8 cellular contexts compared by ENCODE assay signal in genomic region chr6:71349395-71349794, GRCh38.
DNase-seq lines count a peak whose midpoint lies in the region; ATAC-seq, FAIRE-seq and TF ChIP-seq lines count a peak whose summit lies in the region.

No MANE protein-coding gene starts in this region.

- no peaks in the 10 kb centered on the region for H3K36me3 ChIP-seq in A673 (ENCODE audit: insufficient read depth, low read length, poor library complexity, severe bottlenecking)
- H3K36me3 ChIP-seq in OCI-LY1 (ENCODE audit: insufficient read depth, low read length) = no peaks in the 10 kb centered on the region
- no peaks in the 10 kb centered on the region for H3K36me3 ChIP-seq in pancreas

- ATAC-seq in pancreas = peak in 3 of 4 donors; percentile 30 to 66 (median 62)
- ATAC-seq in HG03095 (IDR thresholded peaks at IDR 0.05; ENCODE audit: unreplicated experiment) = no peak
- no peak for ATAC-seq in HG03520 (IDR thresholded peaks at IDR 0.05; ENCODE audit: unreplicated experiment)

- TF ChIP-seq CTCF in A673 (conservative IDR thresholded peaks at IDR 0.05; ENCODE audit: low read depth, low read length) = peak; percentile 72
- peak; percentile 54 for TF ChIP-seq CTCF in GM13977 (IDR thresholded peaks at IDR 0.05; ENCODE audit: extremely low read depth, insufficient read depth, missing control alignments)
- TF ChIP-seq CTCF in OCI-LY1 (IDR thresholded peaks at IDR 0.05; ENCODE audit: low read length) = peak; percentile 68
- TF ChIP-seq CTCF in pancreas (IDR thresholded peaks at IDR 0.05) = peak; percentile 22 to 57 (median 51)

- H2AFZ ChIP-seq in OCI-LY1 (ENCODE audit: low read length) = no peak overlapping the region

- DNase-seq in A673 (ENCODE audit: low spot score) (peak; percentile 52), GM13977 (ENCODE audit: low spot score) (peak; percentile 9), pancreas (no peak)
- no peak for DNase-seq in activated naive CD4-positive, alpha-beta T cell treated with anti-CD3 and anti-CD28 coated beads, Interleukin-2, amount 50 U/mL, for 16 hours

- H3K4me2 ChIP-seq in OCI-LY1 (ENCODE audit: low read length) = no peak overlapping the region

- POLR2A ChIA-PET in A673 (lab: Charles Lee; ENCODE audit: low non-redundant PET) = no interaction called here

- no peaks in the 10 kb centered on the region for H3K27me3 ChIP-seq in A673 (replicated peaks; ENCODE audit: insufficient read depth, low read depth, low read length, poor library complexity)
- no peaks in the 10 kb centered on the region for H3K27me3 ChIP-seq in OCI-LY1 (ENCODE audit: insufficient read depth, low read length)
- H3K27me3 ChIP-seq in pancreas = no peaks in the 10 kb centered on the region

- H3K79me2 ChIP-seq in OCI-LY1 (ENCODE audit: insufficient read depth, low read length) = no peaks in the 10 kb centered on the region

- no peak overlapping the region for H3K9ac ChIP-seq in OCI-LY1 (ENCODE audit: low read length)

- H3K4me1 ChIP-seq in A673 (ENCODE audit: insufficient read depth, low read length, poor library complexity, severe bottlenecking) (no peaks in the 10 kb centered on the region), OCI-LY1 (ENCODE audit: insufficient read depth, low read length, severe bottlenecking) (no peaks in the 10 kb centered on the region), pancreas (peaks cover 0 to 7% (median 7%) of the 10 kb centered on the region in 3 donors)

- in situ Hi-C loops in GM13977 (cut with MboI; ENCODE audit: low pct_unique_long_range_greater_than_20kb, low sequenced_read_pairs, unreplicated experiment) = loop anchor here (10.0 kb wide), 1 partner anchor 165 kb away; no protein-coding TSS in a partner anchor

- no peaks in the 10 kb centered on the region for H3K9me3 ChIP-seq in A673 (ENCODE audit: low read depth, low read length, poor library complexity, severe bottlenecking)
- H3K9me3 ChIP-seq in OCI-LY1 (ENCODE audit: low read length) = no peaks in the 10 kb centered on the region
- H3K9me3 ChIP-seq in pancreas = no peaks in the 10 kb centered on the region

- intact Hi-C loops in A673 (cut with micrococcal nuclease; ENCODE audit: unreplicated experiment) (loop anchor here (1.0 to 10.0 kb wide), 2 partner anchors 159 to 645 kb away; no protein-coding TSS in a partner anchor), pancreas (cut with DNase I) (loop anchor here in 1 of 3 donors (10.0 kb wide), 1 partner anchor 145 kb away; no protein-coding TSS in a partner anchor)

- no TSS peak for BruUV-seq in A673 (replicated peaks; lab: Mats Ljungman, UMichigan)

- no peaks in the 10 kb centered on the region for H3K9me2 ChIP-seq in OCI-LY1 (ENCODE audit: low read depth, low read length)

- H4K20me1 ChIP-seq in OCI-LY1 (ENCODE audit: insufficient read depth, low read length) = no peaks in the 10 kb centered on the region

- WGBS in pancreas, 2 donors = 21 to 22% methylated on average over 3 of the region's 3 CpGs

- no peaks in the 10 kb centered on the region for H3F3A ChIP-seq in OCI-LY1 (ENCODE audit: insufficient read depth, low read length)

- CTCF ChIA-PET in A673 (lab: Charles Lee) = no interaction called here

- H3K4me3 ChIP-seq in A673 (ENCODE audit: low read depth, low read length, poor library complexity, severe bottlenecking) (no peak overlapping the region), OCI-LY1 (ENCODE audit: low read depth, low read length, poor library complexity, severe bottlenecking) (no peak overlapping the region), pancreas (no peak overlapping the region)

- H3K27ac ChIP-seq in A673 (ENCODE audit: low read depth, low read length, poor library complexity, severe bottlenecking) (no peak overlapping the region), OCI-LY1 (ENCODE audit: low read depth, low read length, poor library complexity, severe bottlenecking) (no peak overlapping the region), pancreas (no peak overlapping the region)

- peak; percentile 86 for FAIRE-seq in endometrium (lab: Jason Lieb, UNC)
- peak; percentile 95 for FAIRE-seq in pancreas (lab: Jason Lieb, UNC)

Comparison
In these comparisons a context has a peak if more than half of its experiments do, and no peak if none do; other contexts are left out.
1. DNase-seq: peak in A673 (single experiment) and GM13977 (single experiment); none in pancreas (0 of 6) and activated naive CD4-positive, alpha-beta T cell treated with anti-CD3 and anti-CD28 coated beads, Interleukin-2, amount 50 U/mL, for 16 hours (single experiment).
2. ATAC-seq: peak in pancreas (3 of 4); none in HG03095 (single experiment) and HG03520 (single experiment).
3. Peak in every context shown above with its lines, with median percentiles within 50 percentile points of each other: CTCF ChIP-seq.